1 cellular context compared by ENCODE assay signal in the genomic region with DNA sequence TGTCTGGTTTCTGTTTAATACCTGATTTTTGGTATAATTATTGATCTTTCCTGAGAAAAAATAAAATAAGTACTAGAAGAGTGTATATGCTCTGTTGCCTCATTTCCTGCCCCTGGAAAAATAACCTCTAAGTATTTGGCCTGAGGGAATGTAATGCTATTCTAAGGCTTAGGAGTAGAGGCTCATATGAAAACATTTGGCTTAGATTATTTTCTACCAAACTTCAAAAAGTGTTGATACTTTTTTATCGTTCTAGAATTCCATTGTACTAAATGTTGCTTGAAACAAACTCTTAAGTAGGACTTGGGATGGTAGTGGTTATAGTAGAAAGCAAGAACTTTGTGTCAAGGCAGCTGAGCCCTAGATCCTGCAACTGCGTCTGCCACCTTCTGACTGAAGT.
TF ChIP-seq lines count a peak whose summit lies in the region.

No MANE protein-coding gene starts in this region.

TF ChIP-seq in HEK293, 187 proteins besides CTCF, POLR2A, EP300 and RAD21:
- TF ChIP-seq ZNF394 (tag by site-specific recombination; IDR thresholded peaks at IDR 0.05; ENCODE audit: borderline replicate concordance), result no peak
- TF ChIP-seq, protein P1, sequence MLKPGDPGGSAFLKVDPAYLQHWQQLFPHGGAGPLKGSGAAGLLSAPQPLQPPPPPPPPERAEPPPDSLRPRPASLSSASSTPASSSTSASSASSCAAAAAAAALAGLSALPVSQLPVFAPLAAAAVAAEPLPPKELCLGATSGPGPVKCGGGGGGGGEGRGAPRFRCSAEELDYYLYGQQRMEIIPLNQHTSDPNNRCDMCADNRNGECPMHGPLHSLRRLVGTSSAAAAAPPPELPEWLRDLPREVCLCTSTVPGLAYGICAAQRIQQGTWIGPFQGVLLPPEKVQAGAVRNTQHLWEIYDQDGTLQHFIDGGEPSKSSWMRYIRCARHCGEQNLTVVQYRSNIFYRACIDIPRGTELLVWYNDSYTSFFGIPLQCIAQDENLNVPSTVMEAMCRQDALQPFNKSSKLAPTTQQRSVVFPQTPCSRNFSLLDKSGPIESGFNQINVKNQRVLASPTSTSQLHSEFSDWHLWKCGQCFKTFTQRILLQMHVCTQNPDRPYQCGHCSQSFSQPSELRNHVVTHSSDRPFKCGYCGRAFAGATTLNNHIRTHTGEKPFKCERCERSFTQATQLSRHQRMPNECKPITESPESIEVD (tag by site-specific recombination; IDR thresholded peaks at IDR 0.05), result peak; percentile 40; the same call in 1 of the 2 replicates
- TF ChIP-seq ZBTB48 (tag by site-specific recombination; IDR thresholded peaks at IDR 0.05), result no peak
